ENCODE assay signal across 8 cellular contexts in genomic region chr7:1045038-1045726, GRCh38. TPM values are rescaled to one million over a fixed set of nuclear protein-coding genes. Genes with fewer than 3 reads are reported as not detected.
DNase-seq lines count a peak whose midpoint lies in the region; ATAC-seq and TF ChIP-seq lines count a peak whose summit lies in the region.

No MANE protein-coding gene starts in this region.

- H3K27ac ChIP-seq in heart right ventricle (peak overlapping the region; percentile 78 to 97 (median 92)), mammary epithelial cell (ENCODE audit: insufficient read depth, low read depth, low read length) (peak overlapping the region; percentile 9), aorta (ENCODE audit: low read depth in 1 of 2, low read length in 2 of 2) (no peak overlapping the region)

- H4K20me1 ChIP-seq in mammary epithelial cell (ENCODE audit: insufficient read depth, low read length): no peaks in the 10 kb centered on the region

- H3K4me3 Mint-ChIP-seq in mesothelial cell of epicardium: peak overlapping the region; percentile 75

- CTCF ChIA-PET in mammary epithelial cell (lab: Charles Lee; ENCODE audit: low non-redundant PET): interaction anchor here (0.8 kb wide), 1 partner anchor 20 kb away, joined by 3 read pairs; no protein-coding TSS in a partner anchor

- H3K79me2 ChIP-seq in mammary epithelial cell (ENCODE audit: insufficient read depth, low read length): peaks cover 31% of the 10 kb centered on the region

- dilution Hi-C loops in mammary epithelial cell (cut with HindIII; ENCODE audit: low sequenced_read_pairs): loop anchor here (5.0 kb wide), 4 partner anchors 73 to 153 kb away; a partner anchor contains a TSS

- TF ChIP-seq CTCF in heart right ventricle (IDR thresholded peaks at IDR 0.05) (peak in 1 of 9 donors; percentile 3), mammary epithelial cell (conservative IDR thresholded peaks at IDR 0.05 in 1 of 2, IDR thresholded peaks at IDR 0.05 in 1 of 2; ENCODE audit: extremely low read depth in 1 of 2, insufficient read depth in 1 of 2, low read depth in 1 of 2, low read length in 2 of 2) (no peak), mesothelial cell of epicardium (IDR thresholded peaks at IDR 0.05; ENCODE audit: unreplicated experiment) (no peak)

- peaks cover 2% of the 10 kb centered on the region for H3K27me3 Mint-ChIP-seq in mesothelial cell of epicardium (ENCODE audit: low read depth)

- no peak for ATAC-seq in heart right ventricle
- no peak for ATAC-seq in aorta (ENCODE audit: low FRiP score)
- no peak for ATAC-seq in HG03159 (IDR thresholded peaks at IDR 0.05; ENCODE audit: unreplicated experiment)
- no peak for ATAC-seq in HG02870 (IDR thresholded peaks at IDR 0.05; ENCODE audit: unreplicated experiment)

- H3K9me3 ChIP-seq in heart right ventricle (no peaks in the 10 kb centered on the region), mammary epithelial cell (replicated peaks; ENCODE audit: insufficient read depth, low read length) (no peaks in the 10 kb centered on the region), aorta (ENCODE audit: control insufficient read depth, low read length) (no peaks in the 10 kb centered on the region)

- H3K9me3 Mint-ChIP-seq in mesothelial cell of epicardium: no peaks in the 10 kb centered on the region

- peak overlapping the region; percentile 97 for H3K4me2 ChIP-seq in mammary epithelial cell (ENCODE audit: insufficient read depth, low read depth, low read length)

- no peaks in the 10 kb centered on the region for H3K36me3 Mint-ChIP-seq in mesothelial cell of epicardium

- no peak for DNase-seq in heart right ventricle
- DNase-seq in cardiac septum (ENCODE audit: low spot score): no peak
- no peak for DNase-seq in mammary epithelial cell
- no peak for DNase-seq in mesothelial cell of epicardium (ENCODE audit: low spot score in 2 of 2, unreplicated experiment in 2 of 2)
- DNase-seq in aorta: no peak
- no peak for DNase-seq in DMS 273 treated with DMSO at 0.1 percent for 48 hours (lab: John Stamatoyannopoulos, UW)

- in situ Hi-C loops in mammary epithelial cell (cut with MboI; ENCODE audit: low sequenced_read_pairs in 2 of 2): no loop called here

- H3K4me1 ChIP-seq in heart right ventricle (peaks cover 21 to 95% (median 78%) of the 10 kb centered on the region in 9 donors), mammary epithelial cell (ENCODE audit: insufficient read depth, low read length) (peaks cover 15% of the 10 kb centered on the region), aorta (ENCODE audit: control insufficient read depth in 1 of 2, insufficient read depth in 2 of 2, low read length in 2 of 2) (no peaks in the 10 kb centered on the region)

- peak overlapping the region; percentile 81 for H3K27ac Mint-ChIP-seq in mesothelial cell of epicardium

- H3K27me3 ChIP-seq in heart right ventricle: no peaks in the 10 kb centered on the region
- H3K27me3 ChIP-seq in mammary epithelial cell (ENCODE audit: insufficient read depth, low read length): no peaks in the 10 kb centered on the region
- no peaks in the 10 kb centered on the region for H3K27me3 ChIP-seq in aorta (ENCODE audit: control insufficient read depth in 1 of 2, insufficient read depth in 2 of 2, low read length in 1 of 2)

- H3K4me3 ChIP-seq in heart right ventricle (peak overlapping the region; percentile 64 to 99 (median 79)), mammary epithelial cell (replicated peaks in 1 of 3; ENCODE audit: insufficient read depth in 1 of 3, low read depth in 2 of 3, low read length in 3 of 3) (peak overlapping the region; percentile 41 to 74 (median 51)), aorta (ENCODE audit: low read length in 2 of 2) (peak overlapping the region; percentile 41 to 80)

- no TSS peak for BruUV-seq in mammary epithelial cell (replicated peaks; lab: Mats Ljungman, UMichigan)

- peak overlapping the region; percentile 74 for H2AFZ ChIP-seq in mammary epithelial cell (ENCODE audit: low read depth, low read length)

- peaks cover 41% of the 10 kb centered on the region for H3K4me1 Mint-ChIP-seq in mesothelial cell of epicardium

- no peak overlapping the region for H3K9ac ChIP-seq in mammary epithelial cell (ENCODE audit: insufficient read depth, low read length)

- H3K36me3 ChIP-seq in heart right ventricle (no peaks in the 10 kb centered on the region), mammary epithelial cell (ENCODE audit: insufficient read depth, low read length) (no peaks in the 10 kb centered on the region), aorta (ENCODE audit: control insufficient read depth in 1 of 2, insufficient read depth in 2 of 2, low read length in 1 of 2) (no peaks in the 10 kb centered on the region)

- intact Hi-C loops in heart right ventricle (cut with DNase I): no loop called here
- intact Hi-C loops in cardiac septum (cut with DNase I): no loop called here
- intact Hi-C loops in mammary epithelial cell (cut with micrococcal nuclease): no loop called here
- intact Hi-C loops in aorta (cut with DNase I): loop anchor here in 1 of 2 donors (2.0 kb wide), 1 partner anchor 16 kb away; no protein-coding TSS in a partner anchor

- WGBS in heart right ventricle, 2 donors: 43 to 45% methylated on average over 13 of the region's 13 CpGs
- 77% methylated on average over 13 of the region's 13 CpGs for WGBS in mammary epithelial cell (ENCODE audit: low coverage, missing lambda C conversion rate)
- 65 to 66% methylated on average over 13 of the region's 13 CpGs for WGBS in aorta, 2 donors

RNA-seq across cellular contexts. Expression of gene GPR146, which starts 0.8 kb away (rescaled TPM):
- 10 to 100 TPM; 15.1 to 34.5 (median 22.7) TPM for total RNA-seq in heart right ventricle
- 10 to 100 TPM; 13.3 to 28.7 TPM for polyA plus RNA-seq in heart right ventricle
- total RNA-seq in cardiac septum: 12.6 TPM
- total RNA-seq in mammary epithelial cell: under 1 TPM; 0.17 to 0.61 TPM
- 1.4 TPM for polyA plus RNA-seq in mammary epithelial cell
- polyA minus RNA-seq in mammary epithelial cell: not detected
- total RNA-seq in mesothelial cell of epicardium: 1.0 to 1.6 TPM (median 1.0 TPM) in 3 replicates
- total RNA-seq in aorta: 10 to 100 TPM; 17.4 to 44.2 TPM
- polyA plus RNA-seq in aorta: 1 to 10 TPM; 2.2 to 3.5 TPM

RNA-seq across cellular contexts. Expression of gene GPER1, which starts 42.7 kb away (rescaled TPM):
- 1 to 10 TPM; 1.1 to 4.7 (median 1.7) TPM for total RNA-seq in heart right ventricle
- polyA plus RNA-seq in heart right ventricle: 1 to 10 TPM; 3.0 to 4.5 TPM
- 2.9 TPM for total RNA-seq in cardiac septum
- total RNA-seq in mammary epithelial cell: under 1 TPM; 0.33 to 0.45 TPM
- polyA plus RNA-seq in mammary epithelial cell: 1.1 TPM
- polyA minus RNA-seq in mammary epithelial cell: 1.3 TPM
- total RNA-seq in mesothelial cell of epicardium: 2.1 to 2.6 TPM (median 2.4 TPM) in 3 replicates
- 10 to 100 TPM in 1 of 2 donors, 1 to 10 TPM in 1; 4.5 to 11.2 TPM for total RNA-seq in aorta
- polyA plus RNA-seq in aorta: 1 to 10 TPM; 2.8 to 5.0 TPM

Comparison
In these comparisons a context has a peak if more than half of its experiments do, and no peak if none do; other contexts are left out.
1. H3K27ac ChIP-seq: peak in heart right ventricle (10 of 10) and mammary epithelial cell (single experiment); none in aorta (0 of 2).
2. Peak in every context shown above with its lines, with median percentiles within 50 percentile points of each other: H3K4me3 ChIP-seq.